1 cellular context compared by ENCODE assay signal in the genomic region with DNA sequence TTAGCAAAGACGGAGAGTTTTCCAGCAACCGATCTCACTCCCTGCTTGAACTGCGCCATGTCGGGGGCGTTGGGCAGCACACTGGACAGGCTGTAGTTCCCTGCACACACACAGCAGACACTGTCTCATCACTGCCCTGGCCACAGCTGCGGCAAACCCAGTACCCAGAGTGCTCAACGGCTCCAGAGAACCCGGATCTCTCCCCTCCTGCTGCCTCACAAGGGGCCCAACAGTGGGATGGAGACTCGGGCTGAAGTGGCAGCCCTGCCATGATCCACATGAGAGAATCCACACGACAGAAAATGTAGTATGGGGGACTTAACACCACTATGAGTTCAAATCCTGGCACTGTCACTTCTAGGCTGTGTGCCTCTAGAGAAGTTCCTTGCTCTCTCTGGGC.
TF ChIP-seq lines count a peak whose summit lies in the region.

No MANE protein-coding gene starts in this region.

TF ChIP-seq in HepG2, 621 proteins besides CTCF, POLR2A, EP300 and RAD21:
- TF ChIP-seq ZNF687 (CRISPR knock-in tag; IDR thresholded peaks at IDR 0.05), result 0 out of 2 replicates have a peak, but pooled peaks have one; percentile 10
- no peak for TF ChIP-seq POLR2AphosphoS5 (IDR thresholded peaks at IDR 0.05; ENCODE audit: low read depth, low read length)
- peak; percentile 76 for TF ChIP-seq ZNF768 (CRISPR knock-in tag; IDR thresholded peaks at IDR 0.05)
